Comparison of ENCODE assay signal across 8 cellular contexts in the genomic region with DNA sequence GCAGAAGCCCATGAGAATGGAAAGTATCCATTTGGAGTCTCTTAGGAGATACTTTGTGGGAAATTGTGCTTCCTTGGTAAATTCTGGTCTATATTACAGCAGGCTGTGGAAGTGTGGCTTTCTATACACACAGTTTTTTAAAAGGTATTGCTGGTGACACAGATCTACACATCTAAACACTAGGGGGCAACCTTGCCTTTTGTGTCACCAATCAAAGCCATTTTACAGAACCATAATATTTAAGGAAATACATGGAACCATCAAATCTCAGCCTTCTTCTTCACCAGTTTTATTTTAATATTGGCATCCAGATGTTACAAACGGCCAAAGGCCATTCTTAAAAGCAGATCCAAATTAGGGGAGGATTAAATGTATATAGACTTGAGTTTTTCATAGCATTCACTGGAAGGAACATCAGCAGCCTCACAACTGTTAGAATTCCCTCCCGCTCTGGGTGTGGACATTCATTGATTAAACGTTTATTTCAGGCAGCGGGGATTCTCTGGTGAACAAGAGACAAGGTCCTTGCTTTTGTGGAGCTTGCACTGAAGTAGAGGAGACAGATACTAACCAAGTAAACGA.
A peak's percentile ranks its signal among the peaks of the same experiment; 100 is the strongest.
DNase-seq lines count a peak whose midpoint lies in the region; ATAC-seq and TF ChIP-seq lines count a peak whose summit lies in the region.

No MANE protein-coding gene starts in this region.

- H3K4me3 Mint-ChIP-seq in Caco-2 (ENCODE audit: unreplicated experiment), result no peak overlapping the region
- H3K4me3 Mint-ChIP-seq in endodermal cell, result no peak overlapping the region

- POLR2A ChIA-PET in Caco-2 (lab: Charles Lee), result no interaction called here

- intact Hi-C loops in Caco-2 (cut with micrococcal nuclease; ENCODE audit: unreplicated experiment), result loop anchor here (1.0 to 10.0 kb wide), 6 partner anchors 54 to 1055 kb away; a partner anchor contains a TSS
- intact Hi-C loops in mucosa of descending colon (cut with DNase I, micrococcal nuclease), result loop anchor here (2.0 to 5.0 kb wide), 2 partner anchors 205 to 206 kb away; no protein-coding TSS in a partner anchor

- H3K27ac ChIP-seq in endodermal cell (ENCODE audit: low read depth, low read length), result no peak overlapping the region

- no peak overlapping the region for H3K27ac Mint-ChIP-seq in Caco-2 (ENCODE audit: unreplicated experiment)
- no peak overlapping the region for H3K27ac Mint-ChIP-seq in endodermal cell

- H3K9me3 Mint-ChIP-seq in Caco-2 (ENCODE audit: unreplicated experiment), result no peaks in the 10 kb centered on the region
- no peaks in the 10 kb centered on the region for H3K9me3 Mint-ChIP-seq in endodermal cell

- DNase-seq in Caco-2 (peak in 1 of 2 experiments; percentile 58), GM19238 (ENCODE audit: insufficient read length, low spot score) (peak; percentile 22), NCI-H1105 treated with DMSO at 0.1 percent for 48 hours (lab: John Stamatoyannopoulos, UW) (peak; percentile 27), SW480 (ENCODE audit: low spot score) (peak; percentile 72), endodermal cell (peak; percentile 65), mucosa of descending colon (peak in 1 of 3 donors; percentile 77)

- H3K27me3 Mint-ChIP-seq in Caco-2 (ENCODE audit: insufficient read depth, unreplicated experiment), result peaks cover 6% of the 10 kb centered on the region
- no peaks in the 10 kb centered on the region for H3K27me3 Mint-ChIP-seq in endodermal cell (ENCODE audit: insufficient read depth)

- H3K27me3 ChIP-seq in Caco-2 (replicated peaks; ENCODE audit: control insufficient read depth, insufficient read depth, low read length) (no peaks in the 10 kb centered on the region), endodermal cell (ENCODE audit: control insufficient read depth, insufficient read depth, low read length, poor library complexity, severe bottlenecking) (no peaks in the 10 kb centered on the region)

- H3K4me1 Mint-ChIP-seq in Caco-2 (ENCODE audit: low read depth, unreplicated experiment), result no peaks in the 10 kb centered on the region
- no peaks in the 10 kb centered on the region for H3K4me1 Mint-ChIP-seq in endodermal cell

- no peaks in the 10 kb centered on the region for H3K36me3 ChIP-seq in Caco-2 (ENCODE audit: control insufficient read depth, insufficient read depth, low read length)
- H3K36me3 ChIP-seq in endodermal cell (ENCODE audit: control insufficient read depth, insufficient read depth, low read length), result no peaks in the 10 kb centered on the region
- no peaks in the 10 kb centered on the region for H3K36me3 ChIP-seq in mucosa of descending colon (ENCODE audit: low read depth)

- H3K4me1 ChIP-seq in Caco-2 (no peaks in the 10 kb centered on the region), endodermal cell (ENCODE audit: control insufficient read depth, insufficient read depth, low read length) (no peaks in the 10 kb centered on the region), mucosa of descending colon (ENCODE audit: low read depth) (no peaks in the 10 kb centered on the region)

- no peaks in the 10 kb centered on the region for H3K36me3 Mint-ChIP-seq in Caco-2 (ENCODE audit: insufficient read depth, unreplicated experiment)
- H3K36me3 Mint-ChIP-seq in endodermal cell (ENCODE audit: low read depth), result no peaks in the 10 kb centered on the region

- WGBS in endodermal cell (ENCODE audit: insufficient coverage in 1 of 2, insufficient read length in 1 of 2), 2 experiments, result 49 to 52% methylated on average over 3 to 5 of the region's 5 CpGs

- CTCF ChIA-PET in Caco-2 (lab: Charles Lee), result interaction anchor here (0.7 to 1.0 kb wide), 2 partner anchors 53 to 297 kb away, joined by 4 to 5 read pairs; no protein-coding TSS in a partner anchor

- H3K9me3 ChIP-seq in Caco-2, result no peaks in the 10 kb centered on the region
- no peaks in the 10 kb centered on the region for H3K9me3 ChIP-seq in endodermal cell (ENCODE audit: control insufficient read depth, low read length)
- H3K9me3 ChIP-seq in mucosa of descending colon, result no peaks in the 10 kb centered on the region

- BruUV-seq in Caco-2 (replicated peaks; lab: Mats Ljungman, UMichigan), result no TSS peak

- ATAC-seq in mucosa of descending colon (peak; percentile 75), GM19463 (IDR thresholded peaks at IDR 0.05; ENCODE audit: unreplicated experiment) (no peak), GM19328 (IDR thresholded peaks at IDR 0.05; ENCODE audit: unreplicated experiment) (no peak)

- no peak overlapping the region for H3K4me3 ChIP-seq in Caco-2 (ENCODE audit: low read depth, low read length)
- no peak overlapping the region for H3K4me3 ChIP-seq in endodermal cell (ENCODE audit: low read length)
- no peak overlapping the region for H3K4me3 ChIP-seq in mucosa of descending colon

- H3K9ac ChIP-seq in endodermal cell (ENCODE audit: extremely low read depth, low read length, poor library complexity, severe bottlenecking), result no peak overlapping the region

- peak; percentile 69 to 71 for TF ChIP-seq CTCF in Caco-2 (IDR thresholded peaks at IDR 0.05; ENCODE audit: insufficient read depth in 1 of 2, low read depth in 1 of 2, low read length in 1 of 2, severe bottlenecking in 1 of 2, unreplicated experiment in 1 of 2)
- peak; percentile 89 for TF ChIP-seq CTCF in endodermal cell (conservative IDR thresholded peaks at IDR 0.05)
- TF ChIP-seq CTCF in mucosa of descending colon (IDR thresholded peaks at IDR 0.05), result peak; percentile 56
